In genomic region chr7:7235347-7235746, GRCh38 we compare ENCODE assay signal across 1 cellular context.
TF ChIP-seq lines count a peak whose summit lies in the region.

No MANE protein-coding gene starts in this region.

TF ChIP-seq in IMR-90, 13 proteins besides CTCF, POLR2A, EP300 and RAD21 (continued from another document):
- TF ChIP-seq NFE2L2 (IDR thresholded peaks at IDR 0.05; ENCODE audit: low read depth, low read length) (no peak), FOS (IDR thresholded peaks at IDR 0.05; ENCODE audit: low read depth, low read length) (no peak), MAZ (IDR thresholded peaks at IDR 0.05; ENCODE audit: borderline replicate concordance, low read depth, low read length) (no peak)
